Comparison of ENCODE assay signal across 37 cellular contexts in the genomic region with DNA sequence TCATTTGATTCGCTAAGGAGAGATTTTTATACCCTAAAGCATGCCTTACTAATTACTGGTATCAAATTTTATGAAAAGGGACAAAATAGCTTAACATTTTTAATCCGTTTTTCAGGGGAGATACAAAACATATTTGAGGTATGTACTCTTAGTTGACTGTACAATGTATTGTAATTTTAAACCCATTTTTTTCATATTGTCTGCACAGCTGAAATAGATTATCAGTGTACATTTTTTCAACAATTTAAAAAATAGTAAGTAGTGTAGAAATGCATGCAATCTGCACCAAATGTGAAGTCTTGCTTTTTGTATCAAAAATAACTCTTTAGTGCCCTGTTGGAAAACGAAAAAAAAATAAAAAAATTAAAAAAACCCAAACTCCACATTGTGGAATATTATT.
"Had no signal": no experiment of that assay in that cellular context is flagged by ENCODE, and none has a peak within 500 bp of the region (broad histone marks: within the 10 kb centered on the region; RNA-seq: fewer than 3 reads in every experiment).

No MANE protein-coding gene starts in this region.

- H3K4me3 Mint-ChIP-seq: activated CD4-positive, alpha-beta memory T cell treated with anti-CD3 and anti-CD28 coated beads, Interleukin-2, amount 10 ng/mL, durations not matched to agents 7 days and 5 days; activated CD4-positive, alpha-beta T cell treated with anti-CD3 and anti-CD28 coated beads for 36 hours; activated CD4-positive, alpha-beta T cell treated with anti-CD3 and anti-CD28 coated beads, Interleukin-2, amount 10 ng/mL, durations not matched to agents 7 days and 5 days; activated CD8-positive, alpha-beta memory T cell treated with anti-CD3 and anti-CD28 coated beads, Interleukin-2, amount 10 ng/mL, durations not matched to agents 7 days and 5 days; activated CD8-positive, alpha-beta T cell treated with anti-CD3 and anti-CD28 coated beads, Interleukin-2, amount 10 ng/mL, durations not matched to agents 7 days and 5 days; activated naive CD4-positive, alpha-beta T cell treated with anti-CD3 and anti-CD28 coated beads, Interleukin-2, amount 10 ng/mL, durations not matched to agents 7 days and 5 days; activated naive CD4-positive, alpha-beta T cell treated with anti-CD3 and anti-CD28 coated beads, Interleukin-2, amount 50 U/mL, for 24 hours; activated naive CD8-positive, alpha-beta T cell; activated naive CD8-positive, alpha-beta T cell treated with anti-CD3 and anti-CD28 coated beads, Interleukin-2, amount 10 ng/mL, durations not matched to agents 7 days and 5 days; activated T-cell treated with anti-CD3 and anti-CD28 coated beads, Interleukin-2, amount 50 U/mL, for 24 hours; brain; central memory CD8-positive, alpha-beta T cell; T-helper 1 cell treated with Interleukin-12 subunit alpha and Interleukin-12 subunit beta and Interleukin-4 antibody, amounts not matched to agents 30 μg/mL and 1 μg/mL, for 36 hours; T-helper 2 cell treated with Interferon-gamma antibody and Interleukin-4, amounts not matched to agents 5 μg/mL and 100 μg/mL, for 36 hours; WTC11 had no signal

- H3K4me1 ChIP-seq: ascending aorta had no signal

- H3K27me3 ChIP-seq: ascending aorta, cardiac muscle cell had no signal

- H3K4me1 Mint-ChIP-seq: activated CD4-positive, alpha-beta memory T cell treated with anti-CD3 and anti-CD28 coated beads, Interleukin-2, amount 10 ng/mL, durations not matched to agents 7 days and 5 days; activated CD4-positive, alpha-beta T cell treated with anti-CD3 and anti-CD28 coated beads for 36 hours; activated CD4-positive, alpha-beta T cell treated with anti-CD3 and anti-CD28 coated beads, Interleukin-2, amount 10 ng/mL, durations not matched to agents 7 days and 5 days; activated CD8-positive, alpha-beta memory T cell treated with anti-CD3 and anti-CD28 coated beads, Interleukin-2, amount 10 ng/mL, durations not matched to agents 7 days and 5 days; activated naive CD4-positive, alpha-beta T cell treated with anti-CD3 and anti-CD28 coated beads, Interleukin-2, amount 10 ng/mL, durations not matched to agents 7 days and 5 days; activated naive CD4-positive, alpha-beta T cell treated with anti-CD3 and anti-CD28 coated beads, Interleukin-2, amount 50 U/mL, for 24 hours; activated naive CD8-positive, alpha-beta T cell treated with anti-CD3 and anti-CD28 coated beads, Interleukin-2, amount 10 ng/mL, durations not matched to agents 7 days and 5 days; central memory CD8-positive, alpha-beta T cell had no signal

- DNase-seq: activated CD4-positive, alpha-beta memory T cell treated with anti-CD3 and anti-CD28 coated beads, Interleukin-2, amount 10 ng/mL, durations not matched to agents 7 days and 5 days; activated CD4-positive, alpha-beta T cell treated with anti-CD3 and anti-CD28 coated beads for 1 hour; activated CD4-positive, alpha-beta T cell treated with anti-CD3 and anti-CD28 coated beads for 36 hours; activated CD4-positive, alpha-beta T cell treated with anti-CD3 and anti-CD28 coated beads for 48 hours; activated CD4-positive, alpha-beta T cell treated with anti-CD3 and anti-CD28 coated beads, Interleukin-2, amount 10 ng/mL, durations not matched to agents 7 days and 5 days; activated CD4-positive, alpha-beta T cell treated with anti-CD3 and anti-CD28 coated beads, Interleukin-2, amount 50 U/mL, for 48 hours; activated CD4-positive, CD25-positive, alpha-beta regulatory T cell; activated CD8-positive, alpha-beta memory T cell treated with anti-CD3 and anti-CD28 coated beads for 24 hours; activated CD8-positive, alpha-beta memory T cell treated with anti-CD3 and anti-CD28 coated beads, Interleukin-2, amount 10 ng/mL, durations not matched to agents 7 days and 5 days; activated CD8-positive, alpha-beta memory T cell treated with anti-CD3 and anti-CD28 coated beads, Interleukin-2, amount 50 U/mL, for 48 hours; activated CD8-positive, alpha-beta T cell treated with anti-CD3 and anti-CD28 coated beads, Interleukin-2, amount 10 ng/mL, durations not matched to agents 7 days and 5 days; activated effector memory CD4-positive, alpha-beta T cell treated with Interleukin-2 at 50 U/mL for 16 hours; activated gamma-delta T cell; activated naive CD4-positive, alpha-beta T cell treated with anti-CD3 and anti-CD28 coated beads, Interleukin-2, amount 10 ng/mL, durations not matched to agents 7 days and 5 days; activated naive CD4-positive, alpha-beta T cell treated with Interleukin-2 at 50 U/mL for 16 hours; activated naive CD8-positive, alpha-beta T cell treated with anti-CD3 and anti-CD28 coated beads, Interleukin-2, amount 10 ng/mL, durations not matched to agents 7 days and 5 days; activated T-cell treated with anti-CD3 and anti-CD28 coated beads, Interleukin-2, amount 50 U/mL, for 24 hours; activated T-cell treated with anti-CD3 and anti-CD28 coated beads, Interleukin-2, amount 50 U/mL, for 48 hours; anterior cingulate cortex; caudate nucleus; cerebellar nuclear complex; SW 1271; T-helper 1 cell; T-helper 2 cell; T-helper 9 cell had no signal

- H3K27ac ChIP-seq: ascending aorta, VCaP had no signal

- H3K9me3 ChIP-seq: ascending aorta had no signal

- H3K4me3 ChIP-seq: ascending aorta, cardiac muscle cell had no signal

- H3K36me3 Mint-ChIP-seq: activated CD8-positive, alpha-beta memory T cell treated with anti-CD3 and anti-CD28 coated beads, Interleukin-2, amount 10 ng/mL, durations not matched to agents 7 days and 5 days; activated naive CD4-positive, alpha-beta T cell treated with anti-CD3 and anti-CD28 coated beads, Interleukin-2, amount 10 ng/mL, durations not matched to agents 7 days and 5 days; activated naive CD4-positive, alpha-beta T cell treated with anti-CD3 and anti-CD28 coated beads, Interleukin-2, amount 50 U/mL, for 24 hours; activated naive CD8-positive, alpha-beta T cell; activated naive CD8-positive, alpha-beta T cell treated with anti-CD3 and anti-CD28 coated beads, Interleukin-2, amount 10 ng/mL, durations not matched to agents 7 days and 5 days; WTC11 had no signal

- H3K9me3 Mint-ChIP-seq: activated CD4-positive, alpha-beta T cell treated with anti-CD3 and anti-CD28 coated beads, Interleukin-2, amount 10 ng/mL, durations not matched to agents 7 days and 5 days; activated naive CD4-positive, alpha-beta T cell treated with anti-CD3 and anti-CD28 coated beads, Interleukin-2, amount 10 ng/mL, durations not matched to agents 7 days and 5 days; activated T-helper 2 cell treated with anti-CD3 and anti-CD28 coated beads, Interferon-gamma antibody, Interleukin-2, Interleukin-4, amounts not matched to agents 10 μg/mL and 5 μg/mL and 100 μg/mL, durations not matched to agents 14 hours and 24 hours and 36 hours; T-helper 1 cell treated with Interleukin-12 subunit alpha and Interleukin-12 subunit beta and Interleukin-4 antibody, amounts not matched to agents 30 μg/mL and 1 μg/mL, for 36 hours; T-helper 2 cell treated with Interferon-gamma antibody and Interleukin-4, amounts not matched to agents 5 μg/mL and 100 μg/mL, for 36 hours; WTC11 had no signal

- H3K27me3 Mint-ChIP-seq: activated CD4-positive, alpha-beta memory T cell treated with anti-CD3 and anti-CD28 coated beads, Interleukin-2, amount 10 ng/mL, durations not matched to agents 7 days and 5 days; activated CD4-positive, alpha-beta T cell treated with anti-CD3 and anti-CD28 coated beads, Interleukin-2, amount 10 ng/mL, durations not matched to agents 7 days and 5 days; activated CD8-positive, alpha-beta memory T cell treated with anti-CD3 and anti-CD28 coated beads, Interleukin-2, amount 10 ng/mL, durations not matched to agents 7 days and 5 days; activated naive CD4-positive, alpha-beta T cell treated with anti-CD3 and anti-CD28 coated beads, Interleukin-2, amount 10 ng/mL, durations not matched to agents 7 days and 5 days; activated naive CD8-positive, alpha-beta T cell treated with anti-CD3 and anti-CD28 coated beads, Interleukin-2, amount 10 ng/mL, durations not matched to agents 7 days and 5 days; activated T-cell treated with anti-CD3 and anti-CD28 coated beads, Interleukin-2, amount 50 U/mL, for 24 hours; central memory CD8-positive, alpha-beta T cell had no signal

- ATAC-seq: activated CD4-positive, alpha-beta T cell treated with anti-CD3 and anti-CD28 coated beads for 36 hours; activated CD4-positive, CD25-positive, alpha-beta regulatory T cell treated with anti-CD3 and anti-CD28 coated beads, Interleukin-2, amount 50 U/mL, for 24 hours; activated CD8-positive, alpha-beta memory T cell treated with anti-CD3 and anti-CD28 coated beads, Interleukin-2, amount 10 ng/mL, durations not matched to agents 7 days and 5 days; activated CD8-positive, alpha-beta T cell treated with anti-CD3 and anti-CD28 coated beads, Interleukin-2, amount 10 ng/mL, durations not matched to agents 7 days and 5 days; WTC11 had no signal

- H3K36me3 ChIP-seq: ascending aorta, cardiac muscle cell had no signal

- H3K27ac Mint-ChIP-seq: activated CD4-positive, alpha-beta memory T cell treated with anti-CD3 and anti-CD28 coated beads, Interleukin-2, amount 10 ng/mL, durations not matched to agents 7 days and 5 days; activated CD4-positive, alpha-beta T cell treated with anti-CD3 and anti-CD28 coated beads for 36 hours; activated CD4-positive, alpha-beta T cell treated with anti-CD3 and anti-CD28 coated beads, Interleukin-2, amount 10 ng/mL, durations not matched to agents 7 days and 5 days; activated CD8-positive, alpha-beta memory T cell treated with anti-CD3 and anti-CD28 coated beads, Interleukin-2, amount 10 ng/mL, durations not matched to agents 7 days and 5 days; activated CD8-positive, alpha-beta T cell treated with anti-CD3 and anti-CD28 coated beads, Interleukin-2, amount 10 ng/mL, durations not matched to agents 7 days and 5 days; activated naive CD4-positive, alpha-beta T cell treated with anti-CD3 and anti-CD28 coated beads, Interleukin-2, amount 10 ng/mL, durations not matched to agents 7 days and 5 days; activated naive CD4-positive, alpha-beta T cell treated with anti-CD3 and anti-CD28 coated beads, Interleukin-2, amount 50 U/mL, for 24 hours; activated naive CD8-positive, alpha-beta T cell; activated naive CD8-positive, alpha-beta T cell treated with anti-CD3 and anti-CD28 coated beads, Interleukin-2, amount 10 ng/mL, durations not matched to agents 7 days and 5 days; activated T-cell treated with anti-CD3 and anti-CD28 coated beads, Interleukin-2, amount 50 U/mL, for 24 hours; activated T-helper 2 cell treated with anti-CD3 and anti-CD28 coated beads, Interferon-gamma antibody, Interleukin-2, Interleukin-4, amounts not matched to agents 10 μg/mL and 5 μg/mL and 100 μg/mL, durations not matched to agents 14 hours and 24 hours and 36 hours; T-helper 1 cell treated with Interleukin-12 subunit alpha and Interleukin-12 subunit beta and Interleukin-4 antibody, amounts not matched to agents 30 μg/mL and 1 μg/mL, for 36 hours; T-helper 2 cell treated with Interferon-gamma antibody and Interleukin-4, amounts not matched to agents 5 μg/mL and 100 μg/mL, for 36 hours; WTC11 had no signal
